9 cellular contexts compared by ENCODE assay signal in the genomic region with DNA sequence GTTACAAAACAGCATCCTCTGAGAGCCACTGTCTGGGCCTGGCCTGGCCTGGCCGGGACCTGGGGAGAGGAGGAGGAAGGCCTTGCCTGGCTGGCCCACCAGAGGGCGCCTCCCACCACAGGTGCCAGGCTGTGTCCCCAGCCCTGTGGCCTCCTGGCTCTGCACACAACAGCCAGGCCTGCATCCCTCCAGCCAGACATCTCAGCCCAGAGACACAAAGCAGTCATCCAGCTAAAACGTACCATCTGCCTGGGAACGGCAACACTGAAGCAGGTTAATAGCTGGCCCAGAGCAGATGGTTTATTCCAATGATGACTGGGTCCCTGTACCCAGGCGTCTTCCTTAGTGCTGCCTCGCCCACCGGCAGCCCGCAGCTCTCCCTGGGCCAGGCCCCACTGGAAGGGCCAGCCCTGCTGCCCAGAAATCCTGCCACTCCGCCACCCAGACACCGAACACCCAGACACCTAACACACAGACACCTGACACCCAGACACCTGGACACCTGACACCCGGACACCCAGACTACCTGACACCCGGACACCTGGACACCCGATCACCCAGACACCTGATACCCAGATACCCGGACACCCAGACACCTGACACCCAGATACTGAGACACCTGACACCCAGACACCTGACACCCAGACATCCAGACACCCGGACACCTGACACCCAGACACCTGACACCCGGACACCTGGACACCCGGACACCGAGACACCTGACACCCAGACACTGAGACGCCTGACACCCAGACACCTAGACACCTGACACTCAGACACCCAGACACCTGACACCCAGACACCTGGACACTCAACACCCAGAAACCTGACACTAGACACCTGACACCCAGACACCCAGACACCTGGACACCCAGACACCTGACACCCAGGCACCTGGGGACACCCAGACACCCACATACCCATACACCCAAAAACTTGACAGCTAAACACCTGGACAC. TPM values are rescaled to one million over a fixed set of nuclear protein-coding genes. Genes with fewer than 3 reads are reported as not detected.
A peak's percentile ranks its signal among the peaks of the same experiment; 100 is the strongest.
DNase-seq lines count a peak whose midpoint lies in the region; ATAC-seq, FAIRE-seq and TF ChIP-seq lines count a peak whose summit lies in the region.
"Had no signal": no experiment of that assay in that cellular context is flagged by ENCODE, and none has a peak within 500 bp of the region (broad histone marks: within the 10 kb centered on the region; RNA-seq: fewer than 3 reads in every experiment).

No MANE protein-coding gene starts in this region.

- H3K27ac ChIP-seq in SJCRH30 (no peak overlapping the region), transverse colon (no peak overlapping the region)

- intact Hi-C loops in transverse colon (cut with DNase I; ENCODE audit: low total_unique reads), result no loop called here

- peaks cover 18% of the 10 kb centered on the region for H3K4me1 Mint-ChIP-seq in osteocyte (ENCODE audit: unreplicated experiment)

- in situ Hi-C loops in transverse colon (cut with MboI; ENCODE audit: low pct_ligation_motif_present in 1 of 4, low pct_unique_long_range_greater_than_20kb in 1 of 4, low sequenced_read_pairs in 3 of 4), result no loop called here

- no peaks in the 10 kb centered on the region for H3K9me3 Mint-ChIP-seq in osteocyte (ENCODE audit: unreplicated experiment)

- H3K27me3 ChIP-seq in SJCRH30, result no peaks in the 10 kb centered on the region
- no peaks in the 10 kb centered on the region for H3K27me3 ChIP-seq in transverse colon

- FAIRE-seq in frontal cortex (lab: Jason Lieb, UNC), result no peak
- FAIRE-seq: TTC549 had no signal

- no peaks in the 10 kb centered on the region for H3K36me3 Mint-ChIP-seq in osteocyte (ENCODE audit: unreplicated experiment)

- TF ChIP-seq POLR2A in transverse colon (IDR thresholded peaks at IDR 0.05), result no peak

- WGBS in transverse colon (ENCODE audit: low coverage in 1 of 2), 2 donors, result 78% methylated on average over 15 of the region's 19 CpGs; no CpG with 5 or more reads in 1 of the 2 donors

- no peaks in the 10 kb centered on the region for H3K4me1 ChIP-seq in SJCRH30
- peaks cover 0 to 4% (median 0%) of the 10 kb centered on the region in 4 donors for H3K4me1 ChIP-seq in transverse colon

- no peak overlapping the region for H3K4me3 Mint-ChIP-seq in osteocyte (ENCODE audit: unreplicated experiment)

- H3K27me3 Mint-ChIP-seq in osteocyte (ENCODE audit: unreplicated experiment), result no peaks in the 10 kb centered on the region

- H3K27ac Mint-ChIP-seq in osteocyte (ENCODE audit: unreplicated experiment), result peak overlapping the region; percentile 71

- TF ChIP-seq CTCF in osteocyte (IDR thresholded peaks at IDR 0.05) (peak; percentile 95), transverse colon (IDR thresholded peaks at IDR 0.05) (peak; percentile 79 to 91 (median 88))

- TF ChIP-seq EP300 in transverse colon (IDR thresholded peaks at IDR 0.05; ENCODE audit: low read depth), result no peak

- peak; percentile 84 for ATAC-seq in GM19468 (IDR thresholded peaks at IDR 0.05; ENCODE audit: extremely low read depth, unreplicated experiment)

- H3K9me3 ChIP-seq in SJCRH30 (replicated peaks) (no peaks in the 10 kb centered on the region), transverse colon (no peaks in the 10 kb centered on the region)

- DNase-seq in COLO668 (lab: John Stamatoyannopoulos, UW; ENCODE audit: unreplicated experiment) (peak; percentile 52), HUDEP-2 (lab: John Stamatoyannopoulos, UW; ENCODE audit: unreplicated experiment in 76 of 76) (peak in 66 of 76 experiments; percentile 14 to 86 (median 58)), SJCRH30 (peak; percentile 77 to 87), frontal cortex (ENCODE audit: low spot score in 2 of 2) (peak; percentile 62 to 81), osteocyte (ENCODE audit: extremely low spot score, unreplicated experiment) (peak; percentile 93), transverse colon (peak; percentile 85)
- peak; percentile 71 for DNase-seq in activated gamma-delta T cell treated with anti-CD3 and anti-CD28 coated beads, Interleukin-2, amount 50 U/mL, for 16 hours (ENCODE audit: low read depth)

- H3K36me3 ChIP-seq in SJCRH30, result no peaks in the 10 kb centered on the region
- no peaks in the 10 kb centered on the region for H3K36me3 ChIP-seq in transverse colon

- no peak overlapping the region for H3K4me3 ChIP-seq in SJCRH30
- H3K4me3 ChIP-seq in transverse colon, result no peak overlapping the region

RNA-seq across cellular contexts. Expression of gene C19orf12, which starts 20.1 kb away (rescaled TPM):
- 26.4 and 28.4 TPM in 2 replicates for total RNA-seq in SJCRH30 (2014; rRNA removed; shearing (Covaris generic))
- total RNA-seq in frontal cortex (41.2 TPM), osteocyte (40.0 and 42.7 TPM in 2 replicates), transverse colon (10 to 100 TPM; 13.9 to 33.3 (median 21.4) TPM)

RNA-seq across cellular contexts. Expression of gene PLEKHF1, which starts 29.7 kb away (rescaled TPM):
- total RNA-seq in SJCRH30 (2014; rRNA removed; shearing (Covaris generic)), result 1.7 and 2.0 TPM in 2 replicates
- 2.0 TPM for total RNA-seq in frontal cortex
- 27.3 and 36.1 TPM in 2 replicates for total RNA-seq in osteocyte
- total RNA-seq in transverse colon, result 10 to 100 TPM in 3 of 4 donors, 1 to 10 TPM in 1; 8.6 to 38.8 (median 14.2) TPM
